Comparison of ENCODE assay signal across 25 cellular contexts in genomic region chr1:247293047-247293446, GRCh38. TPM values are rescaled to one million over a fixed set of nuclear protein-coding genes. Genes with fewer than 3 reads are reported as not detected.
DNase-seq lines count a peak whose midpoint lies in the region; ATAC-seq and TF ChIP-seq lines count a peak whose summit lies in the region.
"Had no signal": no experiment of that assay in that cellular context is flagged by ENCODE, and none has a peak within 500 bp of the region (broad histone marks: within the 10 kb centered on the region; RNA-seq: fewer than 3 reads in every experiment).

No MANE protein-coding gene starts in this region.

- no peak for ATAC-seq in CD4-positive, alpha-beta T cell (ENCODE audit: poor library complexity)
- no peak for ATAC-seq in T-helper 17 cell
- ATAC-seq: activated CD4-positive, alpha-beta T cell treated with anti-CD3 and anti-CD28 coated beads for 36 hours; stimulated activated naive CD8-positive, alpha-beta T cell treated with anti-CD3 and anti-CD28 coated beads, Interleukin-15, Interleukin-2, amounts not matched to agents 100 U/mL and 50 U/mL, for 24 hours had no signal

- CTCF ChIA-PET in CD4-positive, alpha-beta T cell (lab: Charles Lee), result no interaction called here

- DNase-seq in DMS 273 (lab: John Stamatoyannopoulos, UW; ENCODE audit: unreplicated experiment) (peak; percentile 23), DMS 273 treated with DMSO at 0.1 percent for 48 hours (lab: John Stamatoyannopoulos, UW) (no peak), NCI-H226 (peak; percentile 86), cardiac fibroblast (ENCODE audit: low read depth in 2 of 2) (peak; percentile 35 to 68), nephron progenitor cell (no peak), T-helper 17 cell (no peak)
- DNase-seq in CD4-positive, alpha-beta T cell, result no peak
- DNase-seq in stimulated activated naive CD4-positive, alpha-beta T cell treated with Interleukin-2 at 50 U/mL for 16 hours (lab: John Stamatoyannopoulos, UW), result no peak
- DNase-seq: activated CD4-positive, alpha-beta T cell treated with anti-CD3 and anti-CD28 coated beads for 36 hours; activated naive CD4-positive, alpha-beta T cell treated with anti-CD3 and anti-CD28 coated beads, Interleukin-2, amount 10 ng/mL, durations not matched to agents 7 days and 5 days; activated T-cell treated with anti-CD3 and anti-CD28 coated beads, Interleukin-2, amount 50 U/mL, for 48 hours; COR-L47; DND-41; effector CD8-positive, alpha-beta T cell; NCI-H1105 treated with DMSO at 0.1 percent for 48 hours; NCI-H524 treated with DMSO at 0.1 percent for 48 hours; Right ventricle myocardium superior; stimulated activated CD4-positive, alpha-beta T cell treated with anti-CD3 and anti-CD28 coated beads, Interleukin-4, amount 100 ng/mL, for 24 hours; stimulated activated naive CD8-positive, alpha-beta T cell treated with anti-CD3 and anti-CD28 coated beads, Interleukin-15, Interleukin-2, amounts not matched to agents 100 U/mL and 50 U/mL, for 24 hours; T-helper 1 cell had no signal

- H3K27ac ChIP-seq in CD4-positive, alpha-beta T cell (ENCODE audit: low read depth, low read length), result no peak overlapping the region
- H3K27ac ChIP-seq: 22Rv1, tibial artery had no signal

- peaks cover 12% of the 10 kb centered on the region for H3K27me3 Mint-ChIP-seq in nephron progenitor cell (ENCODE audit: low read depth, poor library complexity)
- H3K27me3 Mint-ChIP-seq in CD4-positive, alpha-beta T cell, result no peaks in the 10 kb centered on the region
- peaks cover 11% of the 10 kb centered on the region for H3K27me3 Mint-ChIP-seq in T-helper 17 cell
- H3K27me3 Mint-ChIP-seq: activated CD4-positive, alpha-beta T cell treated with anti-CD3 and anti-CD28 coated beads for 36 hours; activated naive CD4-positive, alpha-beta T cell treated with anti-CD3 and anti-CD28 coated beads, Interleukin-2, amount 10 ng/mL, durations not matched to agents 7 days and 5 days had no signal

- no peak overlapping the region for H3K4me3 ChIP-seq in cardiac fibroblast (replicated peaks in 1 of 2; ENCODE audit: low read depth in 2 of 2, low read length in 2 of 2)
- H3K4me3 ChIP-seq: tibial artery had no signal

- H3K36me3 Mint-ChIP-seq in nephron progenitor cell (ENCODE audit: low read depth), result peaks cover 49% of the 10 kb centered on the region
- no peaks in the 10 kb centered on the region for H3K36me3 Mint-ChIP-seq in CD4-positive, alpha-beta T cell (ENCODE audit: low read depth)
- H3K36me3 Mint-ChIP-seq in T-helper 17 cell (ENCODE audit: low read depth), result no peaks in the 10 kb centered on the region
- H3K36me3 Mint-ChIP-seq: activated naive CD4-positive, alpha-beta T cell treated with anti-CD3 and anti-CD28 coated beads, Interleukin-2, amount 10 ng/mL, durations not matched to agents 7 days and 5 days had no signal

- peak overlapping the region; percentile 65 for H3K27ac Mint-ChIP-seq in nephron progenitor cell
- no peak overlapping the region for H3K27ac Mint-ChIP-seq in CD4-positive, alpha-beta T cell
- no peak overlapping the region for H3K27ac Mint-ChIP-seq in T-helper 17 cell
- H3K27ac Mint-ChIP-seq: activated CD4-positive, alpha-beta T cell treated with anti-CD3 and anti-CD28 coated beads for 36 hours; activated naive CD4-positive, alpha-beta T cell treated with anti-CD3 and anti-CD28 coated beads, Interleukin-2, amount 10 ng/mL, durations not matched to agents 7 days and 5 days had no signal

- no peaks in the 10 kb centered on the region for H3K9me3 ChIP-seq in CD4-positive, alpha-beta T cell (ENCODE audit: control insufficient read depth, low read length)
- no peaks in the 10 kb centered on the region for H3K9me3 ChIP-seq in T-helper 17 cell (ENCODE audit: control insufficient read depth, low read length, poor library complexity, severe bottlenecking)
- H3K9me3 ChIP-seq: tibial artery had no signal

- H3K4me3 Mint-ChIP-seq in nephron progenitor cell (no peak overlapping the region), T-helper 17 cell (no peak overlapping the region)
- no peak overlapping the region for H3K4me3 Mint-ChIP-seq in CD4-positive, alpha-beta T cell
- H3K4me3 Mint-ChIP-seq: activated CD4-positive, alpha-beta T cell treated with anti-CD3 and anti-CD28 coated beads for 36 hours; activated naive CD4-positive, alpha-beta T cell treated with anti-CD3 and anti-CD28 coated beads, Interleukin-2, amount 10 ng/mL, durations not matched to agents 7 days and 5 days had no signal

- H3K4me1 Mint-ChIP-seq in nephron progenitor cell (peaks cover 26% of the 10 kb centered on the region), T-helper 17 cell (no peaks in the 10 kb centered on the region)
- H3K4me1 Mint-ChIP-seq in CD4-positive, alpha-beta T cell (ENCODE audit: low read depth), result no peaks in the 10 kb centered on the region
- H3K4me1 Mint-ChIP-seq: activated CD4-positive, alpha-beta T cell treated with anti-CD3 and anti-CD28 coated beads for 36 hours had no signal

- intact Hi-C loops in CD4-positive, alpha-beta T cell (cut with DNase I, micrococcal nuclease), result no loop called here

- peaks cover 22% of the 10 kb centered on the region for H3K9me3 Mint-ChIP-seq in nephron progenitor cell
- peaks cover 3% of the 10 kb centered on the region for H3K9me3 Mint-ChIP-seq in CD4-positive, alpha-beta T cell

- TF ChIP-seq CTCF in cardiac fibroblast (IDR thresholded peaks at IDR 0.05; ENCODE audit: low read depth, low read length) (no peak), nephron progenitor cell (IDR thresholded peaks at IDR 0.05) (no peak)
- TF ChIP-seq CTCF in CD4-positive, alpha-beta T cell (IDR thresholded peaks at IDR 0.05), result no peak

- POLR2A ChIA-PET in CD4-positive, alpha-beta T cell (lab: Charles Lee), result no interaction called here

- no peaks in the 10 kb centered on the region for H3K27me3 ChIP-seq in CD4-positive, alpha-beta T cell (ENCODE audit: control insufficient read depth, insufficient read depth, low read length)
- H3K27me3 ChIP-seq: tibial artery had no signal

RNA-seq across cellular contexts. Expression of gene VN1R5, which starts 37.2 kb away (rescaled TPM):
- total RNA-seq in CD4-positive, alpha-beta T cell, result not detected
- total RNA-seq in T-helper 17 cell, result not detected
- total RNA-seq: activated CD4-positive, alpha-beta T cell treated with anti-CD3 and anti-CD28 coated beads for 36 hours; activated CD8-positive, alpha-beta memory T cell treated with anti-CD3 and anti-CD28 coated beads for 36 hours; chondrocyte; omental fat pad; Right ventricle myocardium superior had no signal

RNA-seq across cellular contexts. Expression of gene ZNF496, which starts 38.6 kb away (rescaled TPM):
- total RNA-seq in CD4-positive, alpha-beta T cell, result 10 to 100 TPM; 15.8 to 19.9 TPM
- 1 to 10 TPM; 5.4 to 8.1 TPM for total RNA-seq in T-helper 17 cell

Comparison
In these comparisons a context has a peak if more than half of its experiments do, and no peak if none do; other contexts are left out.
1. DNase-seq: peak in DMS 273 (single experiment), NCI-H226 (single experiment) and cardiac fibroblast (2 of 2); none in DMS 273 treated with DMSO at 0.1 percent for 48 hours (single experiment), nephron progenitor cell (single experiment), CD4-positive, alpha-beta T cell (0 of 10), stimulated activated naive CD4-positive, alpha-beta T cell treated with Interleukin-2 at 50 U/mL for 16 hours (single experiment) and T-helper 17 cell (0 of 3).